ENCODE assay signal across 8 cellular contexts in the genomic region with DNA sequence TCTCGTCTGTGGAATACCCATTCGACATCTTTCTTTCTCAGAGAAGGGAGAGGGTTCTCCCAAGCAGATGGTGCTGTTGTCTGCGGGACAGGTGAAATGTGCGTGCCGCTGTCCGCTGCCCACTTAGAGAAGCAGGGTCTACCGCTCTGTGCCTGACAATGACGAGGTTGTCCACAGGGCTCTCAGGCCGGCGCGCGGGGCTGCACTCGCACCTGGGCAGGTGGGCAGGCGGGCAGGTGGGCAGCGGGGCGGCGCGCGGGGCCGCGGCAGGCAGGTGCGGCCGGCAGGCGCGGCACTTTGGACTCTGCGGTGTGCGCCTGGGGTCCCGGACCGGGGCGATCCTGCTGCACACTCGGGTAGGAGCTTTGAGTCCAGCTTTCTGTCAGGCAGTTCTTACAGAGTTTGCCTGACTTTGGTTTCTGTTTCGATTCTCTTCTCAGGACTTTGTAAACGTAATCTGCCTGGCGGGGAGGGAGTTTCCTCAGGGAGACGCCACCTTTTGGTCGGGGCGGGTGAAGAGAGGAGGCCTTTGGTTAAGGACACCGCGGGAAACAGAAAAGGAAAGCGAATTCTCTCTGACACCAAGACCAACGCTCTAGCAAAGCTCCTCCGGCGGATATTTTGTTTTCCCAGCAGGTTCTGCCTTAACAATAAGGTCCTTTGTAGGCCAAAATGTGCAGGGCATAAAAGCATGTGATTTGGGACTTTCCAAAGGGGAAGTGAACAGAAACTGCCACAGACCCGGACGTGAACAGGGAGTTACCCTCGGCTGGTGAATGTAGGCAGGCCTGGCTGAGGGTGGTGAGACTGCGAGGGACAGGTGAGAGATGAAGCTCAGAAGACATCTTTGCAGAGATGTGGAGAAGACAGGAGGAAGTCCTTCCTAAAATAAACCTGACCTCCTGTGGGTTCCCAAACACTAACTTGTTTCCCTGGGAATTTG. TPM values are rescaled to one million over a fixed set of nuclear protein-coding genes. Genes with fewer than 3 reads are reported as not detected.
DNase-seq lines count a peak whose midpoint lies in the region; ATAC-seq and TF ChIP-seq lines count a peak whose summit lies in the region.

A gene (minus strand): TSS at position 405 of the 943 bp plus-strand sequence. CDS start 377 bp downstream, at position 28.

- H3K9ac ChIP-seq in HUES64 (ENCODE audit: low read depth, low read length), result peak within 1 kb of the TSS; percentile 56

- no peaks in the 10 kb centered on the region for H3K36me3 ChIP-seq in HUES64 (ENCODE audit: insufficient read depth, low read length)

- peak; percentile 79 for ATAC-seq in GM21515 (IDR thresholded peaks at IDR 0.05; ENCODE audit: unreplicated experiment)
- peak; percentile 92 to 94 for ATAC-seq in natural killer cell treated with Interleukin-12 subunit alpha and Interleukin-12 subunit beta and Interleukin-15 and Interleukin-18, amount 100 ng/mL, for 72 hours

- peak within 1 kb of the TSS; percentile 89 to 95 for H3K27ac Mint-ChIP-seq in natural killer cell treated with Interleukin-12 subunit alpha and Interleukin-12 subunit beta and Interleukin-15 and Interleukin-18, amount 100 ng/mL, for 72 hours
- H3K27ac Mint-ChIP-seq in stimulated activated naive CD8-positive, alpha-beta T cell treated with anti-CD3 and anti-CD28 coated beads, Interleukin-15, Interleukin-2, amounts not matched to agents 100 ng/mL and 50 ng/mL, for 24 hours, result peak within 1 kb of the TSS; percentile 98

- H3K4me1 Mint-ChIP-seq in natural killer cell treated with Interleukin-12 subunit alpha and Interleukin-12 subunit beta and Interleukin-15 and Interleukin-18, amount 100 ng/mL, for 72 hours (ENCODE audit: low read depth in 2 of 2), result peaks cover 39 to 44% of the 10 kb centered on the region in 2 donors
- H3K4me1 Mint-ChIP-seq in stimulated activated naive CD8-positive, alpha-beta T cell treated with anti-CD3 and anti-CD28 coated beads, Interleukin-15, Interleukin-2, amounts not matched to agents 100 ng/mL and 50 ng/mL, for 24 hours (ENCODE audit: low read depth), result peaks cover 64% of the 10 kb centered on the region

- peaks cover 29% of the 10 kb centered on the region for H3K27me3 ChIP-seq in HUES64 (ENCODE audit: insufficient read depth, low read length)

- no peaks in the 10 kb centered on the region for H3K36me3 Mint-ChIP-seq in natural killer cell treated with Interleukin-12 subunit alpha and Interleukin-12 subunit beta and Interleukin-15 and Interleukin-18, amount 100 ng/mL, for 72 hours
- H3K36me3 Mint-ChIP-seq in stimulated activated naive CD8-positive, alpha-beta T cell treated with anti-CD3 and anti-CD28 coated beads, Interleukin-15, Interleukin-2, amounts not matched to agents 100 ng/mL and 50 ng/mL, for 24 hours (ENCODE audit: low read depth), result peaks cover 12% of the 10 kb centered on the region

- no peak within 1 kb of the TSS for H3K27ac ChIP-seq in HUES64 (ENCODE audit: low read depth, low read length)

- peak; percentile 42 for TF ChIP-seq CTCF in fibroblast of pulmonary artery (IDR thresholded peaks at IDR 0.05; ENCODE audit: low read length, missing control alignments)

- peak within 1 kb of the TSS; percentile 90 for H3K4me3 Mint-ChIP-seq in natural killer cell treated with Interleukin-12 subunit alpha and Interleukin-12 subunit beta and Interleukin-15 and Interleukin-18, amount 100 ng/mL, for 72 hours
- peak within 1 kb of the TSS; percentile 96 for H3K4me3 Mint-ChIP-seq in stimulated activated naive CD8-positive, alpha-beta T cell treated with anti-CD3 and anti-CD28 coated beads, Interleukin-15, Interleukin-2, amounts not matched to agents 100 ng/mL and 50 ng/mL, for 24 hours

- H3K4me3 ChIP-seq in HUES64 (ENCODE audit: low read length) (peak within 1 kb of the TSS; percentile 68), fibroblast of pulmonary artery (replicated peaks; ENCODE audit: low read depth, low read length) (peak within 1 kb of the TSS; percentile 79)

- H3K4me1 ChIP-seq in HUES64 (ENCODE audit: insufficient read depth, low read length), result peaks cover 14% of the 10 kb centered on the region; the same call in 1 of the 2 replicates

- no peaks in the 10 kb centered on the region for H3K27me3 Mint-ChIP-seq in natural killer cell treated with Interleukin-12 subunit alpha and Interleukin-12 subunit beta and Interleukin-15 and Interleukin-18, amount 100 ng/mL, for 72 hours
- no peaks in the 10 kb centered on the region for H3K27me3 Mint-ChIP-seq in stimulated activated naive CD8-positive, alpha-beta T cell treated with anti-CD3 and anti-CD28 coated beads, Interleukin-15, Interleukin-2, amounts not matched to agents 100 ng/mL and 50 ng/mL, for 24 hours

- peak; percentile 97 for DNase-seq in DMS53 (lab: John Stamatoyannopoulos, UW)
- DNase-seq in SHP77 (lab: John Stamatoyannopoulos, UW), result peak; percentile 63 to 71
- DNase-seq in activated T-helper 9 cell treated with anti-CD3 and anti-CD28 coated beads, Interleukin-2, amount 50 U/mL, for 16 hours (ENCODE audit: low read depth), result peak; percentile 65
- DNase-seq in fibroblast of pulmonary artery (ENCODE audit: low read depth), result peak; percentile 90
- peak; percentile 85 for DNase-seq in natural killer cell treated with Interleukin-12 subunit alpha and Interleukin-12 subunit beta and Interleukin-15 and Interleukin-18, amount 100 ng/mL, for 72 hours (ENCODE audit: low spot score)

- no peaks in the 10 kb centered on the region for H3K9me3 ChIP-seq in HUES64 (ENCODE audit: insufficient read depth, low read depth, low read length)

- H3K9me3 Mint-ChIP-seq in natural killer cell treated with Interleukin-12 subunit alpha and Interleukin-12 subunit beta and Interleukin-15 and Interleukin-18, amount 100 ng/mL, for 72 hours, result no peaks in the 10 kb centered on the region
- no peaks in the 10 kb centered on the region for H3K9me3 Mint-ChIP-seq in stimulated activated naive CD8-positive, alpha-beta T cell treated with anti-CD3 and anti-CD28 coated beads, Interleukin-15, Interleukin-2, amounts not matched to agents 100 ng/mL and 50 ng/mL, for 24 hours

- 6% methylated on average over 47 of the region's 47 CpGs for WGBS in HUES64

RNA-seq across cellular contexts. Expression of the gene that starts here (rescaled TPM):
- polyA plus RNA-seq in HUES64 (2013, experiment 1 of 2), result 0.60 TPM
- polyA plus RNA-seq in HUES64 (2013, experiment 2 of 2), result 1.4 TPM
- total RNA-seq in natural killer cell treated with Interleukin-12 subunit alpha and Interleukin-12 subunit beta and Interleukin-15 and Interleukin-18, amount 100 ng/mL, for 72 hours, result 10 to 100 TPM; 26.7 to 30.9 TPM
